ENCODE assay signal across 26 cellular contexts in the genomic region with DNA sequence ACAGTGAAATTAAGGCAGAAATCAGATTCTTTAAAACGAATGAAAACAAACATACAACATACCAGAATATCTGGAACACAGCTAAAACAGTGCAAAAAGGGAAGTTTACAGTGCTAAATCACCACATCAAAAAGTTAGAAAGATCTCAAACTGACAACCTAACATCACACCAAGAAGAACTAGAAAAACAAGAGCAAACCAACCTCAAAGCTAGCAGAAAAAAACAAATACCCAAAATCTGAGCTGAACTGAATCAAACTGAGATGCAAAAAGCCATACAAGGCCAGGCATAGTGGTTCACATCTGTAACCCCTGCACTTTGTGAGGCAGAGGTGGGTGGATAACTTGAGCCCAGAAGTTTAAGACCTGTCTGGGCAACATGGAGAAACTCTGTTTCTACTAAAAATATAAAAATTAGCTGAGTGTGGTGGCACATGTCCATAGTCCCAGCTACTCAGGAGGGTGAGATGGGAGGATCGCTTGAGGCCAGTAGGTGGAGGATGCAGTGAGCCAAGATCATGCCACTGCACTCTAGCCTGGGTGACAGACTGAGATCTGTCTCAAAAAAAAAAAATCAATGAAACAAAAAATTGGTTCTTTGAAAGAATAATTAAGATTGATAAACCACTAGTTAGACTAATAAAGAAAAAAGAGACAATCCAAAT. TPM values are rescaled to one million over a fixed set of nuclear protein-coding genes. Genes with fewer than 3 reads are reported as not detected.
DNase-seq lines count a peak whose midpoint lies in the region; ATAC-seq and TF ChIP-seq lines count a peak whose summit lies in the region.
"Had no signal": no experiment of that assay in that cellular context is flagged by ENCODE, and none has a peak within 500 bp of the region (broad histone marks: within the 10 kb centered on the region; RNA-seq: fewer than 3 reads in every experiment).

No MANE protein-coding gene starts in this region.

- peak overlapping the region; percentile 21 for H3K27ac ChIP-seq in CD4-positive, CD25-positive, alpha-beta regulatory T cell (ENCODE audit: insufficient read depth, low read length, poor library complexity, severe bottlenecking)
- H3K27ac ChIP-seq in CD8-positive, alpha-beta T cell (ENCODE audit: low read depth, low read length) = no peak overlapping the region
- H3K27ac ChIP-seq: A549, HL-60 had no signal

- H3K27me3 ChIP-seq in CD4-positive, CD25-positive, alpha-beta regulatory T cell (ENCODE audit: control insufficient read depth, insufficient read depth, low read length) = no peaks in the 10 kb centered on the region
- no peaks in the 10 kb centered on the region for H3K27me3 ChIP-seq in CD8-positive, alpha-beta T cell (ENCODE audit: insufficient read depth, low read length)
- H3K27me3 ChIP-seq: MG63 had no signal

- H3K4me3 ChIP-seq in CD4-positive, CD25-positive, alpha-beta regulatory T cell (ENCODE audit: low read depth, low read length) = peak overlapping the region; percentile 49
- no peak overlapping the region for H3K4me3 ChIP-seq in CD8-positive, alpha-beta T cell (ENCODE audit: low read depth, low read length)
- H3K4me3 ChIP-seq: A549, GM12878, GM23338, HAP-1, K562, MG63 had no signal

- peaks cover 8 to 9% of the 10 kb centered on the region in 2 experiments for H3K9me3 ChIP-seq in CD4-positive, CD25-positive, alpha-beta regulatory T cell (ENCODE audit: control insufficient read depth in 2 of 2, low read length in 2 of 2)
- peaks cover 11% of the 10 kb centered on the region for H3K9me3 ChIP-seq in CD8-positive, alpha-beta T cell (ENCODE audit: low read length)
- H3K9me3 ChIP-seq: HAP-1, MG63 had no signal

- no peak for DNase-seq in activated CD8-positive, alpha-beta T cell treated with anti-CD3 and anti-CD28 coated beads for 36 hours
- no peak for DNase-seq in activated CD8-positive, alpha-beta T cell treated with anti-CD3 and anti-CD28 coated beads, Interleukin-2, amount 10 ng/mL, durations not matched to agents 7 days and 5 days
- DNase-seq in CD4-positive, CD25-positive, alpha-beta regulatory T cell = peak in 2 of 3 donors; percentile 37 to 51
- no peak for DNase-seq in CD8-positive, alpha-beta T cell
- peak; percentile 22 for DNase-seq in central memory CD4-positive, alpha-beta T cell
- DNase-seq in kidney tubule cell (ENCODE audit: low spot score) (no peak), glomerular visceral epithelial cell (ENCODE audit: extremely low spot score) (no peak)
- DNase-seq: DND-41, MG63, NCI-H1417 treated with DMSO at 0.1 percent for 48 hours, NCI-H187, NCI-H2107, NCI-H446 treated with DMSO at 0.1 percent for 48 hours, NCI-H526 treated with DMSO at 0.1 percent for 48 hours, OCI-M1 had no signal

- H3K27me3 Mint-ChIP-seq in activated CD8-positive, alpha-beta T cell treated with anti-CD3 and anti-CD28 coated beads for 36 hours = no peaks in the 10 kb centered on the region
- no peaks in the 10 kb centered on the region for H3K27me3 Mint-ChIP-seq in activated CD8-positive, alpha-beta T cell treated with anti-CD3 and anti-CD28 coated beads, Interleukin-2, amount 10 ng/mL, durations not matched to agents 7 days and 5 days (ENCODE audit: low read depth)
- no peaks in the 10 kb centered on the region for H3K27me3 Mint-ChIP-seq in CD4-positive, CD25-positive, alpha-beta regulatory T cell
- no peaks in the 10 kb centered on the region for H3K27me3 Mint-ChIP-seq in CD8-positive, alpha-beta T cell (ENCODE audit: low read depth)

- H3K36me3 Mint-ChIP-seq in activated CD8-positive, alpha-beta T cell treated with anti-CD3 and anti-CD28 coated beads for 36 hours (ENCODE audit: low read depth) = peaks cover 6% of the 10 kb centered on the region
- H3K36me3 Mint-ChIP-seq in activated CD8-positive, alpha-beta T cell treated with anti-CD3 and anti-CD28 coated beads, Interleukin-2, amount 10 ng/mL, durations not matched to agents 7 days and 5 days (ENCODE audit: low read depth) = no peaks in the 10 kb centered on the region
- H3K36me3 Mint-ChIP-seq in CD4-positive, CD25-positive, alpha-beta regulatory T cell = peaks cover 7% of the 10 kb centered on the region
- peaks cover 12% of the 10 kb centered on the region for H3K36me3 Mint-ChIP-seq in CD8-positive, alpha-beta T cell
- H3K36me3 Mint-ChIP-seq: CD14-positive monocyte had no signal

- POLR2A ChIA-PET in activated CD8-positive, alpha-beta T cell treated with anti-CD3 and anti-CD28 coated beads for 36 hours (lab: Charles Lee) = no interaction called here
- POLR2A ChIA-PET in activated CD8-positive, alpha-beta T cell treated with anti-CD3 and anti-CD28 coated beads, Interleukin-2, amount 10 ng/mL, durations not matched to agents 7 days and 5 days (lab: Charles Lee) = no interaction called here
- POLR2A ChIA-PET in CD8-positive, alpha-beta T cell (lab: Charles Lee) = interaction anchor here (0.6 to 1.3 kb wide), 2 partner anchors 10 to 253 kb away, joined by 3 to 4 read pairs; no protein-coding TSS in a partner anchor

- TF ChIP-seq CTCF in activated CD8-positive, alpha-beta T cell treated with anti-CD3 and anti-CD28 coated beads for 36 hours (IDR thresholded peaks at IDR 0.05) = no peak
- TF ChIP-seq CTCF in CD8-positive, alpha-beta T cell (IDR thresholded peaks at IDR 0.05) = no peak

- peak overlapping the region; percentile 55 for H3K27ac Mint-ChIP-seq in activated CD8-positive, alpha-beta T cell treated with anti-CD3 and anti-CD28 coated beads for 36 hours
- H3K27ac Mint-ChIP-seq in activated CD8-positive, alpha-beta T cell treated with anti-CD3 and anti-CD28 coated beads, Interleukin-2, amount 10 ng/mL, durations not matched to agents 7 days and 5 days = no peak overlapping the region
- peak overlapping the region; percentile 62 to 74 (median 65) for H3K27ac Mint-ChIP-seq in CD4-positive, CD25-positive, alpha-beta regulatory T cell
- peak overlapping the region; percentile 64 for H3K27ac Mint-ChIP-seq in CD8-positive, alpha-beta T cell
- H3K27ac Mint-ChIP-seq: B cell, CD14-positive monocyte, GM23338 had no signal

- peaks cover 8% of the 10 kb centered on the region for H3K4me1 ChIP-seq in CD4-positive, CD25-positive, alpha-beta regulatory T cell (ENCODE audit: control insufficient read depth, insufficient read depth, low read length, poor library complexity, severe bottlenecking)
- H3K4me1 ChIP-seq in CD8-positive, alpha-beta T cell (ENCODE audit: insufficient read depth, low read length) = peaks cover 20% of the 10 kb centered on the region
- H3K4me1 ChIP-seq: A549, HAP-1 had no signal

- CTCF ChIA-PET in activated CD8-positive, alpha-beta T cell treated with anti-CD3 and anti-CD28 coated beads for 36 hours (lab: Charles Lee) = interaction anchor here (2.6 kb wide), 1 partner anchor 10 kb away, joined by 20 read pairs; no protein-coding TSS in a partner anchor
- CTCF ChIA-PET in activated CD8-positive, alpha-beta T cell treated with anti-CD3 and anti-CD28 coated beads, Interleukin-2, amount 10 ng/mL, durations not matched to agents 7 days and 5 days (lab: Charles Lee) = interaction anchor here (0.8 to 2.6 kb wide), 3 partner anchors 9 to 10 kb away, joined by 3 to 13 read pairs (median 6); no protein-coding TSS in a partner anchor
- CTCF ChIA-PET in CD8-positive, alpha-beta T cell (lab: Charles Lee) = interaction anchor here (1.1 to 3.8 kb wide), 4 partner anchors 8 to 83 kb away, joined by 3 to 23 read pairs (median 4); no protein-coding TSS in a partner anchor

- peaks cover 13% of the 10 kb centered on the region for H3K9me3 Mint-ChIP-seq in activated CD8-positive, alpha-beta T cell treated with anti-CD3 and anti-CD28 coated beads for 36 hours
- peaks cover 4% of the 10 kb centered on the region for H3K9me3 Mint-ChIP-seq in activated CD8-positive, alpha-beta T cell treated with anti-CD3 and anti-CD28 coated beads, Interleukin-2, amount 10 ng/mL, durations not matched to agents 7 days and 5 days (ENCODE audit: insufficient read depth)
- peaks cover 0 to 23% (median 7%) of the 10 kb centered on the region in 7 donors for H3K9me3 Mint-ChIP-seq in CD4-positive, CD25-positive, alpha-beta regulatory T cell
- H3K9me3 Mint-ChIP-seq in CD8-positive, alpha-beta T cell = peaks cover 14% of the 10 kb centered on the region

- ATAC-seq in activated CD8-positive, alpha-beta T cell treated with anti-CD3 and anti-CD28 coated beads for 36 hours = no peak
- no peak for ATAC-seq in activated CD8-positive, alpha-beta T cell treated with anti-CD3 and anti-CD28 coated beads, Interleukin-2, amount 10 ng/mL, durations not matched to agents 7 days and 5 days
- peak; percentile 50 to 67 for ATAC-seq in CD4-positive, CD25-positive, alpha-beta regulatory T cell (ENCODE audit: low read depth in 2 of 2)
- peak; percentile 54 for ATAC-seq in CD8-positive, alpha-beta T cell
- ATAC-seq in activated CD4-positive, CD25-positive, alpha-beta regulatory T cell treated with anti-CD3 and anti-CD28 coated beads, Interleukin-2, amount 50 U/mL, for 24 hours = no peak
- ATAC-seq: A549, GM12878, GM23338, HepG2, K562, Right ventricle myocardium inferior had no signal

- no peak overlapping the region for H3K4me3 Mint-ChIP-seq in activated CD8-positive, alpha-beta T cell treated with anti-CD3 and anti-CD28 coated beads for 36 hours
- H3K4me3 Mint-ChIP-seq in activated CD8-positive, alpha-beta T cell treated with anti-CD3 and anti-CD28 coated beads, Interleukin-2, amount 10 ng/mL, durations not matched to agents 7 days and 5 days = no peak overlapping the region
- peak overlapping the region; percentile 23 to 66 (median 40) for H3K4me3 Mint-ChIP-seq in CD4-positive, CD25-positive, alpha-beta regulatory T cell
- peak overlapping the region; percentile 0 for H3K4me3 Mint-ChIP-seq in CD8-positive, alpha-beta T cell
- H3K4me3 Mint-ChIP-seq: B cell, CD14-positive monocyte, GM23338 had no signal

- intact Hi-C loops in activated CD8-positive, alpha-beta T cell treated with anti-CD3 and anti-CD28 coated beads for 36 hours (cut with micrococcal nuclease) = loop anchor here (10.0 kb wide), 1 partner anchor 754 kb away; no protein-coding TSS in a partner anchor
- intact Hi-C loops in CD8-positive, alpha-beta T cell (cut with DNase I, micrococcal nuclease) = loop anchor here in 1 of 2 experiments (5.0 kb wide), 1 partner anchor 936 kb away; the partner anchor contains the start of gene ETNK1

- peaks cover 19% of the 10 kb centered on the region for H3K4me1 Mint-ChIP-seq in activated CD8-positive, alpha-beta T cell treated with anti-CD3 and anti-CD28 coated beads for 36 hours (ENCODE audit: low read depth)
- peaks cover 4% of the 10 kb centered on the region for H3K4me1 Mint-ChIP-seq in activated CD8-positive, alpha-beta T cell treated with anti-CD3 and anti-CD28 coated beads, Interleukin-2, amount 10 ng/mL, durations not matched to agents 7 days and 5 days (ENCODE audit: low read depth)
- peaks cover 13 to 41% (median 29%) of the 10 kb centered on the region in 4 donors for H3K4me1 Mint-ChIP-seq in CD4-positive, CD25-positive, alpha-beta regulatory T cell
- H3K4me1 Mint-ChIP-seq in CD8-positive, alpha-beta T cell (ENCODE audit: low read depth) = peaks cover 26% of the 10 kb centered on the region
- H3K4me1 Mint-ChIP-seq: B cell had no signal

- no peaks in the 10 kb centered on the region for H3K36me3 ChIP-seq in CD4-positive, CD25-positive, alpha-beta regulatory T cell (ENCODE audit: control insufficient read depth, insufficient read depth, low read length)
- H3K36me3 ChIP-seq in CD8-positive, alpha-beta T cell (ENCODE audit: insufficient read depth, low read length) = no peaks in the 10 kb centered on the region
- H3K36me3 ChIP-seq: HAP-1, MG63 had no signal

RNA-seq across cellular contexts. Expression of gene LDHB, which starts 33.2 kb away (rescaled TPM):
- 1,000 to 10,000 TPM; 2,161 to 2,384 TPM for total RNA-seq in activated CD8-positive, alpha-beta T cell treated with anti-CD3 and anti-CD28 coated beads for 36 hours
- 1,000 to 10,000 TPM; 1,063 to 1,149 TPM for total RNA-seq in activated CD8-positive, alpha-beta T cell treated with anti-CD3 and anti-CD28 coated beads, Interleukin-2, amount 10 ng/mL, durations not matched to agents 7 days and 5 days
- 602 TPM for total RNA-seq in CD4-positive, CD25-positive, alpha-beta regulatory T cell
- polyA plus RNA-seq in CD4-positive, CD25-positive, alpha-beta regulatory T cell = 1,000 to 10,000 TPM; 1,925 to 2,327 (median 2,062) TPM
- 100 to 1,000 TPM; 492 to 577 TPM for total RNA-seq in CD8-positive, alpha-beta T cell
- total RNA-seq: HepG2 had no signal

Comparison
In these comparisons a context has a peak if more than half of its experiments do, and no peak if none do; other contexts are left out.
1. ATAC-seq: peak in CD4-positive, CD25-positive, alpha-beta regulatory T cell (2 of 2) and CD8-positive, alpha-beta T cell (single experiment); none in activated CD8-positive, alpha-beta T cell treated with anti-CD3 and anti-CD28 coated beads for 36 hours (single experiment), activated CD8-positive, alpha-beta T cell treated with anti-CD3 and anti-CD28 coated beads, Interleukin-2, amount 10 ng/mL, durations not matched to agents 7 days and 5 days (single experiment) and activated CD4-positive, CD25-positive, alpha-beta regulatory T cell treated with anti-CD3 and anti-CD28 coated beads, Interleukin-2, amount 50 U/mL, for 24 hours (0 of 2).
2. DNase-seq: peak in CD4-positive, CD25-positive, alpha-beta regulatory T cell (2 of 3) and central memory CD4-positive, alpha-beta T cell (single experiment); none in activated CD8-positive, alpha-beta T cell treated with anti-CD3 and anti-CD28 coated beads for 36 hours (single experiment), activated CD8-positive, alpha-beta T cell treated with anti-CD3 and anti-CD28 coated beads, Interleukin-2, amount 10 ng/mL, durations not matched to agents 7 days and 5 days (single experiment), CD8-positive, alpha-beta T cell (0 of 7), kidney tubule cell (single experiment) and glomerular visceral epithelial cell (single experiment).
3. H3K4me3 Mint-ChIP-seq: peak in CD4-positive, CD25-positive, alpha-beta regulatory T cell (4 of 4) and CD8-positive, alpha-beta T cell (single experiment); none in activated CD8-positive, alpha-beta T cell treated with anti-CD3 and anti-CD28 coated beads for 36 hours (single experiment) and activated CD8-positive, alpha-beta T cell treated with anti-CD3 and anti-CD28 coated beads, Interleukin-2, amount 10 ng/mL, durations not matched to agents 7 days and 5 days (single experiment).